In the genomic region with DNA sequence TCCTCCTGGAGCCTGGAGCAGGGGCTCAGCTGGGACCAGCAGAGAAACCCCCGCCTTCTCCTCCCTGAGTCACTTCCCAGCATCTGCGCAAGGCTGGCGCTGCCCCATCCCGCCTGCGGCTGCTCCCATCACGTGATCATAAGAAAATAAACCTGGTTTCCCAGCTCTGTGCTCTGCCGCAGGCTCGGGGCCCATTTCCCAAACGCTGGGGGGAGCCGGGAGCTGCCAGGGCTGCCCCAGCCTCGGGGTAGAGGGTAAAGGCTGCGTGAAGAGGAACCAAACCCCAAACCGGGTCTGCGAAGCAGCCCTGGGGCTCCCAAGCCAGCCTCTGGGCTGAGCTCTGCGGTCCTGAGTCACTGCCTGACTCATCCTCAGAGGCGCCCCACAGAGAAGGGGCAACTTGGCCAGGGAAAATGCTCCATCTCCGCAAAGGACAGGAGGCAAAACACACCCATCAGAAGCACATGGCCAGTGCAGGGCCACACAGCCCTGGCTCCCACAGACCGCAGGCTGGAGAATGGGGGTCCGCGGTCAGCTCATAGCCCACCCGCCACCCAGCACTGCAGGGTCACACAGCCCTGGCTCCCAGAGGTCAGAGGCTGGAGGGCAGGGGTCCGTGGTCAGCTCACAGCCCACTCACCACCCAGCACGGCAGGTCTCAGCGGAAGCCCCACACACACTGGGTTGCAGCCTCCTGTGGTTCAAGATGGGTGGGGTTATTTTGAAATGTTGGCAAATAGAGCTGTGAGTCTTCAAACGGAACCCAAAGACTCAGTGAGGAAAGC, we compare ENCODE assay signal across 1 cellular context.
TF ChIP-seq lines count a peak whose summit lies in the region.

No MANE protein-coding gene starts in this region.

TF ChIP-seq in K562, 482 proteins besides CTCF, POLR2A, EP300 and RAD21 (continued from another document and continues in another):
- no peak for TF ChIP-seq ZBTB43 (CRISPR knock-in tag; IDR thresholded peaks at IDR 0.05)
- no peak for TF ChIP-seq ZNF121 (CRISPR knock-in tag; conservative IDR thresholded peaks at IDR 0.05)
- peak; percentile 29 for TF ChIP-seq RBBP5 (IDR thresholded peaks at IDR 0.05; ENCODE audit: borderline replicate concordance, insufficient read depth, low read length, poor library complexity, severe bottlenecking)
- TF ChIP-seq HNRNPK (IDR thresholded peaks at IDR 0.05; ENCODE audit: low read depth, low read length, poor library complexity, severe bottlenecking): no peak
- no peak for TF ChIP-seq TBL1XR1 (IDR thresholded peaks at IDR 0.05; ENCODE audit: low read length in 2 of 2)
- no peak for TF ChIP-seq HOMEZ (CRISPR knock-in tag; IDR thresholded peaks at IDR 0.05)
- TF ChIP-seq HMG20A (CRISPR knock-in tag; conservative IDR thresholded peaks at IDR 0.05): no peak
- TF ChIP-seq PCBP1 (IDR thresholded peaks at IDR 0.05; ENCODE audit: low read depth, low read length, poor library complexity, severe bottlenecking): no peak
- no peak for TF ChIP-seq ZNF444 (CRISPR knock-in tag; IDR thresholded peaks at IDR 0.05)
- TF ChIP-seq CREB1 (IDR thresholded peaks at IDR 0.05): no peak
- no peak for TF ChIP-seq CREB1 (CRISPR knock-in tag; IDR thresholded peaks at IDR 0.05)
- TF ChIP-seq SRSF7 (optimal IDR thresholded peaks at IDR 0.05; ENCODE audit: low read depth, low read length): no peak
- TF ChIP-seq RBM15 (IDR thresholded peaks at IDR 0.05; ENCODE audit: insufficient read depth, low read length): no peak
- TF ChIP-seq, protein P1, sequence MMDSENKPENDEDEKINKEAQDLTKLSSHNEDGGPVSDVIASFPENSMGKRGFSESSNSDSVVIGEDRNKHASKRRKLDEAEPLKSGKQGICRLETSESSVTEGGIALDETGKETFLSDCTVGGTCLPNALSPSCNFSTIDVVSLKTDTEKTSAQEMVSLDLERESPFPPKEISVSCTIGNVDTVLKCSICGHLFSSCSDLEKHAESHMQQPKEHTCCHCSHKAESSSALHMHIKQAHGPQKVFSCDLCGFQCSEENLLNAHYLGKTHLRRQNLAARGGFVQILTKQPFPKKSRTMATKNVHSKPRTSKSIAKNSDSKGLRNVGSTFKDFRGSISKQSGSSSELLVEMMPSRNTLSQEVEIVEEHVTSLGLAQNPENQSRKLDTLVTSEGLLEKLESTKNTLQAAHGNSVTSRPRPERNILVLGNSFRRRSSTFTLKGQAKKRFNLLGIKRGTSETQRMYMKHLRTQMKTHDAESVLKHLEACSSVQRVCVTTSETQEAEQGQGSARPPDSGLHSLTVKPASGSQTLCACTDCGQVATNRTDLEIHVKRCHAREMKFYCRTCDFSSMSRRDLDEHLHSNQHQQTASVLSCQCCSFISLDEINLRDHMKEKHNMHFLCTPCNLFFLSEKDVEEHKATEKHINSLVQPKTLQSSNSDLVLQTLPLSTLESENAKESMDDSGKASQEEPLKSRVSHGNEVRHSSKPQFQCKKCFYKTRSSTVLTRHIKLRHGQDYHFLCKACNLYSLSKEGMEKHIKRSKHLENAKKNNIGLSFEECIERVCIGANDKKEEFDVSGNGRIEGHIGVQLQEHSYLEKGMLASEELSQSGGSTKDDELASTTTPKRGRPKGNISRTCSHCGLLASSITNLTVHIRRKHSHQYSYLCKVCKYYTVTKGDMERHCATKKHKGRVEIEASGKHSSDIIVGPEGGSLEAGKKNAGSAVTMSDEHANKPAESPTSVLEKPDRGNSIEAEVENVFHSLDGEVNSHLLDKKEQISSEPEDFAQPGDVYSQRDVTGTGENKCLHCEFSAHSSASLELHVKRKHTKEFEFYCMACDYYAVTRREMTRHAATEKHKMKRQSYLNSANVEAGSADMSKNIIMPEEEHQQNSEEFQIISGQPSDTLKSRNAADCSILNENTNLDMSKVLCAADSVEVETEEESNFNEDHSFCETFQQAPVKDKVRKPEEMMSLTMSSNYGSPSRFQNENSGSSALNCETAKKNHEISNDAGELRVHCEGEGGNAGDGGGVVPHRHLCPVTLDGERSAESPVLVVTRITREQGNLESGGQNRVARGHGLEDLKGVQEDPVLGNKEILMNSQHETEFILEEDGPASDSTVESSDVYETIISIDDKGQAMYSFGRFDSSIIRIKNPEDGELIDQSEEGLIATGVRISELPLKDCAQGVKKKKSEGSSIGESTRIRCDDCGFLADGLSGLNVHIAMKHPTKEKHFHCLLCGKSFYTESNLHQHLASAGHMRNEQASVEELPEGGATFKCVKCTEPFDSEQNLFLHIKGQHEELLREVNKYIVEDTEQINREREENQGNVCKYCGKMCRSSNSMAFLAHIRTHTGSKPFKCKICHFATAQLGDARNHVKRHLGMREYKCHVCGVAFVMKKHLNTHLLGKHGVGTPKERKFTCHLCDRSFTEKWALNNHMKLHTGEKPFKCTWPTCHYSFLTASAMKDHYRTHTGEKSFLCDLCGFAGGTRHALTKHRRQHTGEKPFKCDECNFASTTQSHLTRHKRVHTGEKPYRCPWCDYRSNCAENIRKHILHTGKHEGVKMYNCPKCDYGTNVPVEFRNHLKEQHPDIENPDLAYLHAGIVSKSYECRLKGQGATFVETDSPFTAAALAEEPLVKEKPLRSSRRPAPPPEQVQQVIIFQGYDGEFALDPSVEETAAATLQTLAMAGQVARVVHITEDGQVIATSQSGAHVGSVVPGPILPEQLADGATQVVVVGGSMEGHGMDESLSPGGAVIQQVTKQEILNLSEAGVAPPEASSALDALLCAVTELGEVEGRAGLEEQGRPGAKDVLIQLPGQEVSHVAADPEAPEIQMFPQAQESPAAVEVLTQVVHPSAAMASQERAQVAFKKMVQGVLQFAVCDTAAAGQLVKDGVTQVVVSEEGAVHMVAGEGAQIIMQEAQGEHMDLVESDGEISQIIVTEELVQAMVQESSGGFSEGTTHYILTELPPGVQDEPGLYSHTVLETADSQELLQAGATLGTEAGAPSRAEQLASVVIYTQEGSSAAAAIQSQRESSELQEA (IDR thresholded peaks at IDR 0.05; ENCODE audit: low read depth): no peak
- TF ChIP-seq IRF2 (CRISPR knock-in tag; IDR thresholded peaks at IDR 0.05): no peak
- no peak for TF ChIP-seq CHD7 (IDR thresholded peaks at IDR 0.05; ENCODE audit: low read depth, low read length)
- TF ChIP-seq, protein P2, sequence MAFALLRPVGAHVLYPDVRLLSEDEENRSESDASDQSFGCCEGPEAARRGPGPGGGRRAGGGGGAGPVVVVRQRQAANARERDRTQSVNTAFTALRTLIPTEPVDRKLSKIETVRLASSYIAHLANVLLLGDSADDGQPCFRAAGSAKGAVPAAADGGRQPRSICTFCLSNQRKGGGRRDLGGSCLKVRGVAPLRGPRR (CRISPR knock-in tag; IDR thresholded peaks at IDR 0.05): no peak
- TF ChIP-seq HEY1 (CRISPR knock-in tag; IDR thresholded peaks at IDR 0.05; ENCODE audit: borderline replicate concordance): no peak
- 0 out of 2 replicates have a peak, but pooled peaks have one; percentile 29 for TF ChIP-seq HNRNPL (IDR thresholded peaks at IDR 0.05; ENCODE audit: low read depth, low read length)
- TF ChIP-seq MAFK (IDR thresholded peaks at IDR 0.05; ENCODE audit: low read length): peak; percentile 50
- TF ChIP-seq ZNF668 (CRISPR knock-in tag; IDR thresholded peaks at IDR 0.05): no peak
- no peak for TF ChIP-seq MCM5 (IDR thresholded peaks at IDR 0.05; ENCODE audit: low read depth)
- 0 out of 2 replicates have a peak, but pooled peaks have one; percentile 42 for TF ChIP-seq ZBTB2 (IDR thresholded peaks at IDR 0.05)
- TF ChIP-seq RB1 (IDR thresholded peaks at IDR 0.05; ENCODE audit: low read depth): no peak
